ENCODE assay signal across 31 cellular contexts in the genomic region with DNA sequence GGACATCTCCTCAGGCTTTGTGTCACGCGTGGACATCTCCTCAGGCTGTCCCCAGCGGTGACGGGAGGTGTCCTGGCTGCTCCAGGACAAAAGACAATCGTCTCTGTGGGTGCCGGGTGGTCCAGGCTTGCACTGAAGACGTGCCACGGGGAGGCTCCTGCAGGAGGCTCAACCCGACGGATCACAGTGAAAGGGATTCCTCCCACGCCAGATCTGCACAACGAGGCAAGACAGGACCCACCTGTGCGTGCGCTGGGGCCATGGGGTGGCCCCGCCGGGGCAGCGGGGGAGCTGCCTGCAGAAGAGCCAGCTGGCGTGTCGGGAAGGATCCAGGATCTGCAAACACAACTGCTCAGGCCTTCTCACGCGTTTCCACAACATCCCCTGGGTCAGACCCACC. TPM values are rescaled to one million over a fixed set of nuclear protein-coding genes. Genes with fewer than 3 reads are reported as not detected.
"Had no signal": no experiment of that assay in that cellular context is flagged by ENCODE, and none has a peak within 500 bp of the region (broad histone marks: within the 10 kb centered on the region; RNA-seq: fewer than 3 reads in every experiment).

No MANE protein-coding gene starts in this region.

- ATAC-seq: activated CD4-positive, CD25-positive, alpha-beta regulatory T cell treated with anti-CD3 and anti-CD28 coated beads, Interleukin-2, amount 50 U/mL, for 24 hours; activated CD8-positive, alpha-beta T cell treated with anti-CD3 and anti-CD28 coated beads for 36 hours; activated T-cell treated with anti-CD3 and anti-CD28 coated beads, Interleukin-2, amount 50 U/mL, for 4 hours; activated T-helper 17 cell treated with anti-CD3 and anti-CD28 coated beads, Interleukin-2, amount 50 U/mL, for 72 hours; T-helper 17 cell had no signal

- H3K4me1 ChIP-seq: colonic mucosa, esophagus squamous epithelium had no signal

- H3K4me3 ChIP-seq: colonic mucosa, esophagus squamous epithelium had no signal

- DNase-seq: activated B cell treated with CpG ODN at 0.5 μM for 24 hours; activated CD4-positive, alpha-beta T cell treated with anti-CD3 and anti-CD28 coated beads for 48 hours; activated CD4-positive, alpha-beta T cell treated with anti-CD3 and anti-CD28 coated beads, Interleukin-2, amount 50 U/mL, for 1 hour; activated CD4-positive, alpha-beta T cell treated with anti-CD3 and anti-CD28 coated beads, Interleukin-2, amount 50 U/mL, for 48 hours; activated CD8-positive, alpha-beta memory T cell treated with anti-CD3 and anti-CD28 coated beads for 24 hours; activated CD8-positive, alpha-beta T cell treated with anti-CD3 and anti-CD28 coated beads for 36 hours; activated effector memory CD4-positive, alpha-beta T cell treated with Interleukin-2 at 50 U/mL for 16 hours; activated gamma-delta T cell treated with Interleukin-2 at 50 U/mL for 16 hours; activated naive CD4-positive, alpha-beta T cell treated with anti-CD3 and anti-CD28 coated beads, Interleukin-2, amount 50 U/mL, for 16 hours; activated naive CD4-positive, alpha-beta T cell treated with Interleukin-2 at 50 U/mL for 16 hours; activated T-cell treated with anti-CD3 and anti-CD28 coated beads, Interleukin-2, amount 50 U/mL, for 4 hours; amniotic stem cell; anterior cingulate cortex; brain microvascular endothelial cell; caudate nucleus; colonic mucosa; effector CD8-positive, alpha-beta T cell; esophagus squamous epithelium; foreskin melanocyte; head of caudate nucleus; T-helper 1 cell; T-helper 17 cell; T1000; WERI-Rb-1 had no signal

- H3K36me3 ChIP-seq: brain microvascular endothelial cell, colonic mucosa, esophagus squamous epithelium, WERI-Rb-1 had no signal

- FAIRE-seq: astrocyte, bronchial epithelial cell, endometrium, endothelial cell of umbilical vein had no signal

- H3K27ac ChIP-seq: brain microvascular endothelial cell, colonic mucosa, epithelial cell of prostate, esophagus squamous epithelium, WERI-Rb-1 had no signal

- H3K9me3 ChIP-seq: colonic mucosa, esophagus squamous epithelium had no signal

- H3K27me3 ChIP-seq: colonic mucosa had no signal

RNA-seq across cellular contexts. Expression of a gene that starts 18.8 kb away (rescaled TPM):
- total RNA-seq: activated B cell treated with CpG ODN at 0.5 μM for 24 hours; activated CD8-positive, alpha-beta T cell treated with anti-CD3 and anti-CD28 coated beads for 36 hours had no signal
